Comparison of ENCODE assay signal across 2 cellular contexts in the genomic region with DNA sequence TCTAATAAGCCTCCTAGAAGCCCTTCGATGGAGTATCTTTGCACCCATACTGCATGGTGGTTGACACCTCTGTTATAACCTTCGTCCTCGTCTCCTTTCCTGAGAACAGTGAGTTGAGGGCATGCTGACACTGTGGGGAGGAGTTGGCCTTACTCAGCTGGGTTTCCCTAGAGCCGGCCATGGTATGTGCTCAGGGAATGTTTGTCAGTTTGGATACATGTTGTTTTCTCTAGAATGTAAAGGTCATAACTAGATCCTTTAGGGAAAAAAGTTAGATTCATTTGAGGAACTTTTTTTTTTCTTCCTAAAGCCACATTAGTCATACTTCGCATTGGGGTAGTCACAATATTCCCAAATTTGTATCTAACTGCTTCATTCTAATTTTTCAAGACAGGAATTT.
TF ChIP-seq lines count a peak whose summit lies in the region.

No MANE protein-coding gene starts in this region.

TF ChIP-seq in SK-N-SH treated with all-trans-retinoic acid at 6 μM for 48 hours, 23 proteins besides CTCF, POLR2A, EP300 and RAD21:
- TF ChIP-seq, protein P1, sequence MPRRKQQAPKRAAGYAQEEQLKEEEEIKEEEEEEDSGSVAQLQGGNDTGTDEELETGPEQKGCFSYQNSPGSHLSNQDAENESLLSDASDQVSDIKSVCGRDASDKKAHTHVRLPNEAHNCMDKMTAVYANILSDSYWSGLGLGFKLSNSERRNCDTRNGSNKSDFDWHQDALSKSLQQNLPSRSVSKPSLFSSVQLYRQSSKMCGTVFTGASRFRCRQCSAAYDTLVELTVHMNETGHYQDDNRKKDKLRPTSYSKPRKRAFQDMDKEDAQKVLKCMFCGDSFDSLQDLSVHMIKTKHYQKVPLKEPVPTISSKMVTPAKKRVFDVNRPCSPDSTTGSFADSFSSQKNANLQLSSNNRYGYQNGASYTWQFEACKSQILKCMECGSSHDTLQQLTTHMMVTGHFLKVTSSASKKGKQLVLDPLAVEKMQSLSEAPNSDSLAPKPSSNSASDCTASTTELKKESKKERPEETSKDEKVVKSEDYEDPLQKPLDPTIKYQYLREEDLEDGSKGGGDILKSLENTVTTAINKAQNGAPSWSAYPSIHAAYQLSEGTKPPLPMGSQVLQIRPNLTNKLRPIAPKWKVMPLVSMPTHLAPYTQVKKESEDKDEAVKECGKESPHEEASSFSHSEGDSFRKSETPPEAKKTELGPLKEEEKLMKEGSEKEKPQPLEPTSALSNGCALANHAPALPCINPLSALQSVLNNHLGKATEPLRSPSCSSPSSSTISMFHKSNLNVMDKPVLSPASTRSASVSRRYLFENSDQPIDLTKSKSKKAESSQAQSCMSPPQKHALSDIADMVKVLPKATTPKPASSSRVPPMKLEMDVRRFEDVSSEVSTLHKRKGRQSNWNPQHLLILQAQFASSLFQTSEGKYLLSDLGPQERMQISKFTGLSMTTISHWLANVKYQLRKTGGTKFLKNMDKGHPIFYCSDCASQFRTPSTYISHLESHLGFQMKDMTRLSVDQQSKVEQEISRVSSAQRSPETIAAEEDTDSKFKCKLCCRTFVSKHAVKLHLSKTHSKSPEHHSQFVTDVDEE (CRISPR knock-in tag; IDR thresholded peaks at IDR 0.05), result no peak
- no peak for TF ChIP-seq ZFP3 (CRISPR knock-in tag; IDR thresholded peaks at IDR 0.05)
- no peak for TF ChIP-seq OSR1 (CRISPR knock-in tag; IDR thresholded peaks at IDR 0.05)
- TF ChIP-seq BACH2 (CRISPR knock-in tag; IDR thresholded peaks at IDR 0.05; ENCODE audit: borderline replicate concordance), result no peak
- TF ChIP-seq, protein P2, sequence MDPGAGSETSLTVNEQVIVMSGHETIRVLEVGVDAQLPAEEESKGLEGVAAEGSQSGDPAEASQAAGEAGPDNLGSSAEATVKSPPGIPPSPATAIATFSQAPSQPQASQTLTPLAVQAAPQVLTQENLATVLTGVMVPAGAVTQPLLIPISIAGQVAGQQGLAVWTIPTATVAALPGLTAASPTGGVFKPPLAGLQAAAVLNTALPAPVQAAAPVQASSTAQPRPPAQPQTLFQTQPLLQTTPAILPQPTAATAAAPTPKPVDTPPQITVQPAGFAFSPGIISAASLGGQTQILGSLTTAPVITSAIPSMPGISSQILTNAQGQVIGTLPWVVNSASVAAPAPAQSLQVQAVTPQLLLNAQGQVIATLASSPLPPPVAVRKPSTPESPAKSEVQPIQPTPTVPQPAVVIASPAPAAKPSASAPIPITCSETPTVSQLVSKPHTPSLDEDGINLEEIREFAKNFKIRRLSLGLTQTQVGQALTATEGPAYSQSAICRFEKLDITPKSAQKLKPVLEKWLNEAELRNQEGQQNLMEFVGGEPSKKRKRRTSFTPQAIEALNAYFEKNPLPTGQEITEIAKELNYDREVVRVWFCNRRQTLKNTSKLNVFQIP (CRISPR knock-in tag; IDR thresholded peaks at IDR 0.05; ENCODE audit: borderline replicate concordance, low read depth), result no peak
- TF ChIP-seq ZNF70 (CRISPR knock-in tag; IDR thresholded peaks at IDR 0.05), result no peak
- no peak for TF ChIP-seq TCF4 (CRISPR knock-in tag; IDR thresholded peaks at IDR 0.05; ENCODE audit: borderline replicate concordance)

TF ChIP-seq in SK-N-SH, 30 proteins besides CTCF, POLR2A, EP300 and RAD21 (continued from another document):
- no peak for TF ChIP-seq ZBTB33 (IDR thresholded peaks at IDR 0.05; ENCODE audit: borderline replicate concordance, low read depth)
- no peak for TF ChIP-seq RXRA (IDR thresholded peaks at IDR 0.05; ENCODE audit: borderline replicate concordance, low read depth)
- TF ChIP-seq, protein P3, sequence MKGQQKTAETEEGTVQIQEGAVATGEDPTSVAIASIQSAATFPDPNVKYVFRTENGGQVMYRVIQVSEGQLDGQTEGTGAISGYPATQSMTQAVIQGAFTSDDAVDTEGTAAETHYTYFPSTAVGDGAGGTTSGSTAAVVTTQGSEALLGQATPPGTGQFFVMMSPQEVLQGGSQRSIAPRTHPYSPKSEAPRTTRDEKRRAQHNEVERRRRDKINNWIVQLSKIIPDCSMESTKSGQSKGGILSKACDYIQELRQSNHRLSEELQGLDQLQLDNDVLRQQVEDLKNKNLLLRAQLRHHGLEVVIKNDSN (IDR thresholded peaks at IDR 0.05; ENCODE audit: borderline replicate concordance, low read depth), result no peak
